In the genomic region with DNA sequence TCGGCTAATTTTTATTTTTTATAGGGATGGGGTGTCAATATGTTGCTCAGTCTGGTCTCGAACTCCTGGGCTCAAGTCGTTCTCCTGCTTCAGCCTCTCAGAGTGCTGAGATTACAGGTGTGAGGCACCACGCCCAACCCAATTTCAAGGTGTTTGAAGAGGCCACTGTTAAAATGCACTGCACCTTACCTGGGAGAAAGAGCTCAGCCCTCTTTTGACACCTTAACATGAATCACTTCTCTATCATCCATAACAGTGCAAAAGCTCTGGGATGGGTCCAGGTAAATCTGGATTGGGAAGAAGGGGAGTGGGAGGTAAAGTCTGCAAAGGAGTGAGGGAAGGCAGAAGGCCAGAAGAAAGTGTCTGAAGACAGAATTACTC, we compare ENCODE assay signal across 8 cellular contexts. TPM values are rescaled to one million over a fixed set of nuclear protein-coding genes. Genes with fewer than 3 reads are reported as not detected.
DNase-seq lines count a peak whose midpoint lies in the region; ATAC-seq and TF ChIP-seq lines count a peak whose summit lies in the region.

No MANE protein-coding gene starts in this region.

- H3K27ac Mint-ChIP-seq in activated naive CD4-positive, alpha-beta T cell treated with anti-CD3 and anti-CD28 coated beads, Interleukin-2, amount 50 U/mL, for 24 hours = peak overlapping the region; percentile 94

- peaks cover 46% of the 10 kb centered on the region for H3K4me1 Mint-ChIP-seq in activated naive CD4-positive, alpha-beta T cell treated with anti-CD3 and anti-CD28 coated beads, Interleukin-2, amount 50 U/mL, for 24 hours

- H3K9me3 ChIP-seq in lower lobe of right lung = no peaks in the 10 kb centered on the region
- no peaks in the 10 kb centered on the region for H3K9me3 ChIP-seq in upper lobe of left lung

- H3K27me3 Mint-ChIP-seq in activated naive CD4-positive, alpha-beta T cell treated with anti-CD3 and anti-CD28 coated beads, Interleukin-2, amount 50 U/mL, for 24 hours = no peaks in the 10 kb centered on the region

- in situ Hi-C loops in astrocyte of the cerebellum (cut with HindIII; ENCODE audit: low sequenced_read_pairs) = no loop called here

- intact Hi-C loops in lower lobe of right lung (cut with DNase I) = no loop called here

- H3K9me3 Mint-ChIP-seq in activated naive CD4-positive, alpha-beta T cell treated with anti-CD3 and anti-CD28 coated beads, Interleukin-2, amount 50 U/mL, for 24 hours = no peaks in the 10 kb centered on the region

- WGBS in upper lobe of left lung, 2 donors = 77 to 82% methylated on average over 4 of the region's 4 CpGs

- peaks cover 17% of the 10 kb centered on the region for H3K36me3 ChIP-seq in lower lobe of right lung
- H3K36me3 ChIP-seq in upper lobe of left lung = peaks cover 11 to 18% (median 17%) of the 10 kb centered on the region in 4 donors

- H3K27ac ChIP-seq in lower lobe of right lung = peak overlapping the region; percentile 89
- peak overlapping the region; percentile 87 to 95 (median 91) for H3K27ac ChIP-seq in upper lobe of left lung

- TF ChIP-seq POLR2A in upper lobe of left lung (IDR thresholded peaks at IDR 0.05) = no peak

- TF ChIP-seq CTCF in astrocyte of the cerebellum (IDR thresholded peaks at IDR 0.05; ENCODE audit: low read depth, low read length, missing control alignments) = no peak
- TF ChIP-seq CTCF in lower lobe of right lung (IDR thresholded peaks at IDR 0.05) = no peak
- TF ChIP-seq CTCF in upper lobe of left lung (IDR thresholded peaks at IDR 0.05) = no peak

- peak overlapping the region; percentile 83 for H3K4me3 Mint-ChIP-seq in activated naive CD4-positive, alpha-beta T cell treated with anti-CD3 and anti-CD28 coated beads, Interleukin-2, amount 50 U/mL, for 24 hours

- no peak for TF ChIP-seq EP300 in upper lobe of left lung (IDR thresholded peaks at IDR 0.05)

- no peak for DNase-seq in activated naive CD4-positive, alpha-beta T cell (lab: John Stamatoyannopoulos, UW)
- DNase-seq in astrocyte of the cerebellum (ENCODE audit: low read depth) (no peak), lower lobe of right lung (no peak), upper lobe of left lung (no peak), occipital lobe (lab: John Stamatoyannopoulos, UW) (no peak), dedifferentiated amniotic fluid mesenchymal stem cell (ENCODE audit: extremely low spot score) (no peak)

- H3K27me3 ChIP-seq in lower lobe of right lung (ENCODE audit: low read depth) (no peaks in the 10 kb centered on the region), upper lobe of left lung (no peaks in the 10 kb centered on the region)

- H3K36me3 Mint-ChIP-seq in activated naive CD4-positive, alpha-beta T cell treated with anti-CD3 and anti-CD28 coated beads, Interleukin-2, amount 50 U/mL, for 24 hours = peaks cover 10% of the 10 kb centered on the region

- H3K4me3 ChIP-seq in astrocyte of the cerebellum (ENCODE audit: low read depth, low read length) (peak overlapping the region; percentile 75), lower lobe of right lung (peak overlapping the region; percentile 88), upper lobe of left lung (peak overlapping the region in 3 of 4 donors; percentile 74 to 96 (median 94))

- ATAC-seq in lower lobe of right lung (peak in 1 of 2 donors; percentile 1), upper lobe of left lung (ENCODE audit: low FRiP score in 2 of 2) (no peak), GM21390 (IDR thresholded peaks at IDR 0.05; ENCODE audit: unreplicated experiment) (no peak)

- H3K4me1 ChIP-seq in lower lobe of right lung = peaks cover 23% of the 10 kb centered on the region
- peaks cover 21 to 26% (median 23%) of the 10 kb centered on the region in 4 donors for H3K4me1 ChIP-seq in upper lobe of left lung

RNA-seq across cellular contexts. Expression of a gene that starts 0.6 kb away (rescaled TPM):
- total RNA-seq in lower lobe of right lung = 20.9 TPM
- 10 to 100 TPM; 20.7 to 35.6 (median 26.7) TPM for total RNA-seq in upper lobe of left lung
- 25.7 TPM for total RNA-seq in occipital lobe

RNA-seq across cellular contexts. Expression of a gene that starts 44.7 kb away (rescaled TPM):
- 10.5 TPM for total RNA-seq in lower lobe of right lung
- 10 to 100 TPM; 10.3 to 33.5 (median 10.9) TPM for total RNA-seq in upper lobe of left lung
- 5.8 TPM for total RNA-seq in occipital lobe

RNA-seq across cellular contexts. Expression of a gene that starts 47.5 kb away (rescaled TPM):
- 13.2 TPM for total RNA-seq in lower lobe of right lung
- total RNA-seq in upper lobe of left lung = 10 to 100 TPM; 12.2 to 40.9 (median 29.0) TPM
- 25.7 TPM for total RNA-seq in occipital lobe
